8 cellular contexts compared by ENCODE assay signal in the genomic region with DNA sequence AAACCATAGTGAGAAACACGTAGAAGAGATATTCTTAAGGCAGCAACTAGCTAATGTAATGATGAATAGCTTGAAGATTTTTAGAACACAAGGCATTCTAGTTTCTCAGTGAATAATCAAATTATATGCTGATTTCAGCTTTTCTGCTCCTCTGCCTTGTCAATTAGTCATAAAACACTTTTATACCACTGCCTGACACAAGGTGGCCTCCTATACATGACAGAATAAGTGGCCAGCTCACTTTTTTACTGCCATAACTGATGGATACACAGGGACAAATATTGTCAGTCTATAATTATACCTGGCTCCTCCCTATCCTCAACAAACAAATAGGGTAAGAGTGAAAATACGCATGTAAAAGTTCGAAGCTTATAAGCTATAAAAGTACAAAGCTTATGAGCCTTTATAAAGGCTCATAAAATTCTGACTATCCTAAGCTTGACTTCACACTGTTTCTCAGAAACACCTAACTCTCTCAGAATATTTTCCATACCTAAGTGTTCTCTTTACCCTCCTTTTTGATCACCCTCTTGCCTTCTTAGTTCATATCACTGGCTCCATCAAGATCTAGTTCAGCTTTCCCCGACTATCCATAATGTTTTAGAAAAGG.
DNase-seq lines count a peak whose midpoint lies in the region; ATAC-seq lines count a peak whose summit lies in the region.

No MANE protein-coding gene starts in this region.

- H3K4me3 ChIP-seq in CD8-positive, alpha-beta memory T cell (ENCODE audit: low read length), result no peak overlapping the region
- H3K4me3 ChIP-seq in GM23248, result no peak overlapping the region
- no peak overlapping the region for H3K4me3 ChIP-seq in trophoblast cell (ENCODE audit: low read depth, low read length)

- DNase-seq in CD8-positive, alpha-beta memory T cell, result peak in 3 of 5 donors; percentile 42 to 58 (median 52)
- DNase-seq in GM23248, result peak; percentile 81
- peak; percentile 30 for DNase-seq in NCI-H510A treated with DMSO at 0.1 percent for 48 hours (lab: John Stamatoyannopoulos, UW)
- peak; percentile 44 for DNase-seq in germinal center (ENCODE audit: low spot score)
- DNase-seq in trophoblast cell, result peak; percentile 39 to 80

- POLR2A ChIA-PET in CD8-positive, alpha-beta memory T cell (lab: Charles Lee), result interaction anchor here (0.8 to 1.3 kb wide), 3 partner anchors 81 to 314 kb away, joined by 3 to 5 read pairs (median 4); a partner anchor contains a TSS

- no peak overlapping the region for H3K4ac ChIP-seq in trophoblast cell (ENCODE audit: low read depth, low read length)

- no peak overlapping the region for H4K12ac ChIP-seq in trophoblast cell (ENCODE audit: low read depth, low read length)

- H4K20me1 ChIP-seq in GM23248 (ENCODE audit: insufficient read depth), result no peaks in the 10 kb centered on the region

- H3K27me3 Mint-ChIP-seq in CD8-positive, alpha-beta memory T cell, result no peaks in the 10 kb centered on the region
- no peaks in the 10 kb centered on the region for H3K27me3 Mint-ChIP-seq in activated T-helper 17 cell treated with anti-CD3 and anti-CD28 coated beads, Interleukin-2, amount 50 U/mL, for 72 hours

- H3K18ac ChIP-seq in trophoblast cell (ENCODE audit: low read length), result no peak overlapping the region

- no peaks in the 10 kb centered on the region for H3K9me3 ChIP-seq in CD8-positive, alpha-beta memory T cell (ENCODE audit: low read length)
- no peaks in the 10 kb centered on the region for H3K9me3 ChIP-seq in GM23248 (ENCODE audit: low read depth)
- no peaks in the 10 kb centered on the region for H3K9me3 ChIP-seq in trophoblast cell (ENCODE audit: insufficient read depth, low read depth, low read length)

- H3K14ac ChIP-seq in trophoblast cell (ENCODE audit: low read length), result no peak overlapping the region

- peaks cover 5 to 74% (median 17%) of the 10 kb centered on the region in 3 donors for H3K36me3 Mint-ChIP-seq in CD8-positive, alpha-beta memory T cell
- H3K36me3 Mint-ChIP-seq in activated T-helper 17 cell treated with anti-CD3 and anti-CD28 coated beads, Interleukin-2, amount 50 U/mL, for 72 hours (ENCODE audit: low read depth), result peaks cover 76% of the 10 kb centered on the region

- H3K9me2 ChIP-seq in GM23248 (ENCODE audit: insufficient read depth), result no peaks in the 10 kb centered on the region

- H4K91ac ChIP-seq in trophoblast cell (ENCODE audit: low read depth, low read length), result no peak overlapping the region

- H3K36me3 ChIP-seq in CD8-positive, alpha-beta memory T cell (ENCODE audit: insufficient read depth, low read length), result peaks cover 23% of the 10 kb centered on the region
- H3K36me3 ChIP-seq in GM23248 (ENCODE audit: low read depth) (peaks cover 39% of the 10 kb centered on the region), trophoblast cell (ENCODE audit: control insufficient read depth in 1 of 2, insufficient read depth in 2 of 2, low read length in 2 of 2) (peaks cover 10 to 17% of the 10 kb centered on the region in 2 experiments)

- no peak overlapping the region for H3K23ac ChIP-seq in trophoblast cell (ENCODE audit: low read length)

- H4K8ac ChIP-seq in trophoblast cell (ENCODE audit: low read depth, low read length), result no peak overlapping the region

- in situ Hi-C loops in GM23248 (cut with MboI), result no loop called here

- no peak overlapping the region for H2AFZ ChIP-seq in GM23248
- no peak overlapping the region for H2AFZ ChIP-seq in trophoblast cell (ENCODE audit: insufficient read depth, low read length, poor library complexity)

- no peak overlapping the region for H2AK5ac ChIP-seq in trophoblast cell (ENCODE audit: low read length)

- no peaks in the 10 kb centered on the region for H3K27me3 ChIP-seq in CD8-positive, alpha-beta memory T cell (ENCODE audit: insufficient read depth, low read length, poor library complexity, severe bottlenecking)
- H3K27me3 ChIP-seq in GM23248 (replicated peaks; ENCODE audit: insufficient read depth), result no peaks in the 10 kb centered on the region
- no peaks in the 10 kb centered on the region for H3K27me3 ChIP-seq in trophoblast cell (ENCODE audit: insufficient read depth, low read length)

- H3K9ac ChIP-seq in GM23248 (no peak overlapping the region), trophoblast cell (ENCODE audit: low read length) (no peak overlapping the region)

- H2BK5ac ChIP-seq in trophoblast cell (ENCODE audit: low read depth, low read length, poor library complexity), result no peak overlapping the region

- H3F3A ChIP-seq in GM23248 (ENCODE audit: insufficient read depth), result peaks cover 6% of the 10 kb centered on the region; the same call in 1 of the 2 replicates

- no peak overlapping the region for H2BK120ac ChIP-seq in trophoblast cell (ENCODE audit: insufficient read depth, low read length, poor library complexity)

- H3K27ac ChIP-seq in CD8-positive, alpha-beta memory T cell (ENCODE audit: low read depth, low read length), result no peak overlapping the region
- H3K27ac ChIP-seq in GM23248, result no peak overlapping the region
- no peak overlapping the region for H3K27ac ChIP-seq in trophoblast cell (ENCODE audit: low read depth, low read length)

- peak overlapping the region in 4 of 8 donors; percentile 0 to 30 (median 22) for H3K27ac Mint-ChIP-seq in CD8-positive, alpha-beta memory T cell
- no peak overlapping the region for H3K27ac Mint-ChIP-seq in activated T-helper 17 cell treated with anti-CD3 and anti-CD28 coated beads, Interleukin-2, amount 50 U/mL, for 72 hours

- H3K79me2 ChIP-seq in GM23248 (ENCODE audit: insufficient read depth) (no peaks in the 10 kb centered on the region), trophoblast cell (ENCODE audit: control insufficient read depth, insufficient read depth, low read length, poor library complexity) (no peaks in the 10 kb centered on the region)

- H3K4me3 Mint-ChIP-seq in CD8-positive, alpha-beta memory T cell, result no peak overlapping the region
- H3K4me3 Mint-ChIP-seq in activated T-helper 17 cell treated with anti-CD3 and anti-CD28 coated beads, Interleukin-2, amount 50 U/mL, for 72 hours, result no peak overlapping the region

- H3K79me1 ChIP-seq in trophoblast cell (ENCODE audit: low read length), result no peaks in the 10 kb centered on the region

- CTCF ChIA-PET in CD8-positive, alpha-beta memory T cell (lab: Charles Lee), result interaction anchor here (0.7 to 6.5 kb wide), 38 partner anchors 9 to 323 kb away, joined by 3 to 68 read pairs (median 4); a partner anchor contains a TSS

- H2BK12ac ChIP-seq in trophoblast cell (ENCODE audit: low read length), result no peak overlapping the region

- H3K4me1 ChIP-seq in CD8-positive, alpha-beta memory T cell (ENCODE audit: insufficient read depth, low read length), result no peaks in the 10 kb centered on the region
- H3K4me1 ChIP-seq in GM23248 (ENCODE audit: insufficient read depth), result no peaks in the 10 kb centered on the region
- H3K4me1 ChIP-seq in trophoblast cell (ENCODE audit: control insufficient read depth in 1 of 2, insufficient read depth in 2 of 2, low read length in 2 of 2), result no peaks in the 10 kb centered on the region

- 79 to 80% methylated on average over 4 of the region's 4 CpGs for whole genome bisulfite sequencing in GM23248 (ENCODE audit: low coverage in 1 of 2, low lambda C conversion rate in 2 of 2, missing lambda C conversion rate in 2 of 2), 2 experiments
- WGBS in trophoblast cell (ENCODE audit: extremely low coverage, insufficient coverage, insufficient read length), result no CpG with 5 or more reads among the region's 4 CpGs

- peak; percentile 76 for ATAC-seq in activated T-helper 17 cell treated with anti-CD3 and anti-CD28 coated beads, Interleukin-2, amount 50 U/mL, for 72 hours (replicated peaks)
- ATAC-seq in GM18867 (IDR thresholded peaks at IDR 0.05; ENCODE audit: unreplicated experiment), result no peak
- ATAC-seq in HG03571 (IDR thresholded peaks at IDR 0.05; ENCODE audit: unreplicated experiment), result no peak

- H3K4me2 ChIP-seq in GM23248 (ENCODE audit: unreplicated experiment) (no peak overlapping the region), trophoblast cell (ENCODE audit: low read length) (no peak overlapping the region)

- H3K9me3 Mint-ChIP-seq in CD8-positive, alpha-beta memory T cell, result no peaks in the 10 kb centered on the region
- no peaks in the 10 kb centered on the region for H3K9me3 Mint-ChIP-seq in activated T-helper 17 cell treated with anti-CD3 and anti-CD28 coated beads, Interleukin-2, amount 50 U/mL, for 72 hours

- peaks cover 0 to 5% (median 2%) of the 10 kb centered on the region in 3 donors for H3K4me1 Mint-ChIP-seq in CD8-positive, alpha-beta memory T cell
- no peaks in the 10 kb centered on the region for H3K4me1 Mint-ChIP-seq in activated T-helper 17 cell treated with anti-CD3 and anti-CD28 coated beads, Interleukin-2, amount 50 U/mL, for 72 hours

Comparison
In these comparisons a context has a peak if more than half of its experiments do, and no peak if none do; other contexts are left out.
1. DNase-seq: peak in every context shown above with its lines; median percentile 81 in GM23248; 60 in trophoblast cell; 52 in CD8-positive, alpha-beta memory T cell; 44 in germinal center; 30 in NCI-H510A treated with DMSO at 0.1 percent for 48 hours.